In the genomic region with DNA sequence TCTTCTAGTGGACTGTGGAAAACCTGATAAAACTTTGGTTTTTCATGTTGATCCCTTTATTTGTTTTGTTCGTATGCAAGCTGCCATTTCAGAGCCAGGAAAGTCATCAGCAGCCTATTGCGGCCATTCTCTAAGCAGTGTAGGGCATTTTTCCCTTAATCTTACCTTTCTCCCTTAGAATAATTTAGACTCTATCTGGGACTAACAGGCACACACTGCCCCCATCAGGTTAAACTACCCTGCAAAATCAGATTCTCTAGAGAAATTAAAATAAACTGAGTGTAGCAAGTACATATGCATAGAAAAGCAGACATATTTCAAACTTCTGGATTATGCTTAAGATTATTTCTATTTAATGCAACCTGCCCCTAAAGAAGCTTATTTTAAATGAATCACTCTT, we compare ENCODE assay signal across 8 cellular contexts.
DNase-seq lines count a peak whose midpoint lies in the region; ATAC-seq, FAIRE-seq and TF ChIP-seq lines count a peak whose summit lies in the region.

No MANE protein-coding gene starts in this region.

- no peak overlapping the region for H3K4me3 Mint-ChIP-seq in T-helper 17 cell

- H3K36me3 ChIP-seq in GM23248 (ENCODE audit: low read depth) (no peaks in the 10 kb centered on the region), endothelial cell of umbilical vein (ENCODE audit: control insufficient read depth in 2 of 2, extremely low read depth in 1 of 2, insufficient read depth in 2 of 2, low read length in 2 of 2) (no peaks in the 10 kb centered on the region), neuron (ENCODE audit: insufficient read depth, low read length) (no peaks in the 10 kb centered on the region)

- H3K79me2 ChIP-seq in GM23248 (ENCODE audit: insufficient read depth) = no peaks in the 10 kb centered on the region
- no peaks in the 10 kb centered on the region for H3K79me2 ChIP-seq in endothelial cell of umbilical vein (ENCODE audit: control insufficient read depth, insufficient read depth, low read length)

- no peak for ATAC-seq in activated naive CD4-positive, alpha-beta T cell treated with anti-CD3 and anti-CD28 coated beads, Interleukin-2, amount 50 U/mL, for 72 hours
- ATAC-seq in T-helper 17 cell = no peak

- dilution Hi-C loops in endothelial cell of umbilical vein (cut with MboI; ENCODE audit: extremely low pct_ligation_motif_present, low sequenced_read_pairs) = no loop called here

- no peak for TF ChIP-seq POLR2A in endothelial cell of umbilical vein (IDR thresholded peaks at IDR 0.05; ENCODE audit: low read depth, low read length)

- H3K4me2 ChIP-seq in GM23248 (ENCODE audit: unreplicated experiment) (peak overlapping the region; percentile 32), endothelial cell of umbilical vein (ENCODE audit: insufficient read depth, low read length) (peak overlapping the region; percentile 41)

- H3K27ac ChIP-seq in GM23248 = no peak overlapping the region
- H3K27ac ChIP-seq in endothelial cell of umbilical vein (ENCODE audit: insufficient read depth, low read depth, low read length) = no peak overlapping the region

- peak; percentile 55 for FAIRE-seq in endothelial cell of umbilical vein (lab: Jason Lieb, UNC)

- H3K9me3 ChIP-seq in GM23248 (ENCODE audit: low read depth) (no peaks in the 10 kb centered on the region), endothelial cell of umbilical vein (replicated peaks; ENCODE audit: control insufficient read depth, insufficient read depth, low read length) (no peaks in the 10 kb centered on the region), neuron (ENCODE audit: low read length) (no peaks in the 10 kb centered on the region), T-helper 17 cell (ENCODE audit: control insufficient read depth, low read length, poor library complexity, severe bottlenecking) (no peaks in the 10 kb centered on the region)

- BruUV-seq in endothelial cell of umbilical vein (replicated peaks; lab: Mats Ljungman, UMichigan) = no TSS peak

- H3K9me1 ChIP-seq in endothelial cell of umbilical vein (replicated peaks; ENCODE audit: control insufficient read depth, extremely low read depth, insufficient read depth, low read length) = no peaks in the 10 kb centered on the region

- H3K27me3 ChIP-seq in GM23248 (replicated peaks; ENCODE audit: insufficient read depth) = no peaks in the 10 kb centered on the region
- no peaks in the 10 kb centered on the region for H3K27me3 ChIP-seq in endothelial cell of umbilical vein (ENCODE audit: control insufficient read depth in 2 of 2, insufficient read depth in 2 of 2, low read length in 2 of 2)
- H3K27me3 ChIP-seq in neuron (ENCODE audit: insufficient read depth, low read length) = no peaks in the 10 kb centered on the region

- POLR2A ChIA-PET in endothelial cell of umbilical vein (lab: Charles Lee) = no interaction called here

- peak in 1 of 2 donors; percentile 38 for TF ChIP-seq CTCF in endothelial cell of umbilical vein (IDR thresholded peaks at IDR 0.05; ENCODE audit: extremely low read depth in 1 of 2, insufficient read depth in 1 of 2, low read depth in 1 of 2, low read length in 2 of 2)

- 20 to 21% methylated on average over 2 of the region's 2 CpGs for WGBS in GM23248 (ENCODE audit: low coverage in 1 of 2, low lambda C conversion rate in 2 of 2, missing lambda C conversion rate in 2 of 2), 2 experiments

- H3K9ac ChIP-seq in GM23248 (no peak overlapping the region), endothelial cell of umbilical vein (replicated peaks; ENCODE audit: extremely low read depth, insufficient read depth, low read length) (no peak overlapping the region)

- H3K4me1 ChIP-seq in GM23248 (ENCODE audit: insufficient read depth) (no peaks in the 10 kb centered on the region), endothelial cell of umbilical vein (ENCODE audit: control insufficient read depth, extremely low read depth, insufficient read depth, low read length) (peaks cover 3% of the 10 kb centered on the region), neuron (ENCODE audit: insufficient read depth, low read length) (peaks cover 7% of the 10 kb centered on the region)

- H3K4me3 ChIP-seq in GM23248 = peak overlapping the region; percentile 39
- H3K4me3 ChIP-seq in endothelial cell of umbilical vein (replicated peaks in 1 of 3; ENCODE audit: insufficient read depth in 1 of 3, low read depth in 1 of 3, low read length in 3 of 3) = peak overlapping the region in 2 of 3 experiments; percentile 19
- no peak overlapping the region for H3K4me3 ChIP-seq in neuron (ENCODE audit: low read length)

- H3K36me3 Mint-ChIP-seq in activated naive CD4-positive, alpha-beta T cell treated with anti-CD3 and anti-CD28 coated beads, Interleukin-2, amount 50 U/mL, for 72 hours = no peaks in the 10 kb centered on the region
- H3K36me3 Mint-ChIP-seq in T-helper 17 cell (ENCODE audit: low read depth) = no peaks in the 10 kb centered on the region

- CTCF ChIA-PET in endothelial cell of umbilical vein (lab: Charles Lee) = interaction anchor here (0.7 to 3.3 kb wide), 12 partner anchors 9 to 1360 kb away, joined by 3 to 43 read pairs (median 4); no protein-coding TSS in a partner anchor

- no peaks in the 10 kb centered on the region for H3K9me2 ChIP-seq in GM23248 (ENCODE audit: insufficient read depth)

- H3F3A ChIP-seq in GM23248 (ENCODE audit: insufficient read depth) = no peaks in the 10 kb centered on the region

- intact Hi-C loops in endothelial cell of umbilical vein (cut with micrococcal nuclease) = loop anchor here (1.0 to 5.0 kb wide), 3 partner anchors 119 to 638 kb away; no protein-coding TSS in a partner anchor

- DNase-seq in GM23248 (peak; percentile 30), NCI-H82 treated with DMSO at 0.1 percent for 48 hours (lab: John Stamatoyannopoulos, UW; ENCODE audit: unreplicated experiment) (peak; percentile 94), endothelial cell of umbilical vein (ENCODE audit: low read depth, low spot score) (peak; percentile 65), GDM1 (lab: John Stamatoyannopoulos, UW) (no peak), retina (no peak), T-helper 17 cell (no peak)
- DNase-seq in activated naive CD4-positive, alpha-beta T cell treated with anti-CD3 and anti-CD28 coated beads, Interleukin-2, amount 50 U/mL, for 72 hours (ENCODE audit: low spot score in 2 of 2) = no peak

- peaks cover 50% of the 10 kb centered on the region for H3K27me3 Mint-ChIP-seq in T-helper 17 cell

- H3K4me1 Mint-ChIP-seq in T-helper 17 cell = peaks cover 2% of the 10 kb centered on the region

- H2AFZ ChIP-seq in GM23248 (no peak overlapping the region; the same call in 1 of the 2 replicates), endothelial cell of umbilical vein (ENCODE audit: low read depth, low read length) (peak overlapping the region; percentile 21), neuron (ENCODE audit: low read depth, low read length) (peak overlapping the region; percentile 39)

- in situ Hi-C loops in GM23248 (cut with MboI) = no loop called here

- no peaks in the 10 kb centered on the region for H3K9me3 Mint-ChIP-seq in activated naive CD4-positive, alpha-beta T cell treated with anti-CD3 and anti-CD28 coated beads, Interleukin-2, amount 50 U/mL, for 72 hours

- no peaks in the 10 kb centered on the region for H4K20me1 ChIP-seq in GM23248 (ENCODE audit: insufficient read depth)
- no peaks in the 10 kb centered on the region for H4K20me1 ChIP-seq in endothelial cell of umbilical vein (replicated peaks; ENCODE audit: control insufficient read depth, extremely low read depth, insufficient read depth, low read length)

- no peak overlapping the region for H3K27ac Mint-ChIP-seq in activated naive CD4-positive, alpha-beta T cell treated with anti-CD3 and anti-CD28 coated beads, Interleukin-2, amount 50 U/mL, for 72 hours
- no peak overlapping the region for H3K27ac Mint-ChIP-seq in T-helper 17 cell

TF ChIP-seq in endothelial cell of umbilical vein, 7 proteins besides CTCF, POLR2A, EP300 and RAD21:
- TF ChIP-seq FOS (IDR thresholded peaks at IDR 0.05; ENCODE audit: borderline replicate concordance, insufficient read depth, low read length) (no peak), EZH2 (IDR thresholded peaks at IDR 0.05; ENCODE audit: borderline replicate concordance, low read depth, low read length, severe bottlenecking) (no peak), JUN (IDR thresholded peaks at IDR 0.05; ENCODE audit: borderline replicate concordance, insufficient read depth, insufficient read length, low read depth) (no peak), GATA2 (IDR thresholded peaks at IDR 0.05; ENCODE audit: insufficient read depth, insufficient read length, low read depth, low read length) (no peak), MYC (IDR thresholded peaks at IDR 0.05; ENCODE audit: low read depth, low read length) (no peak), POLR2AphosphoS5 (IDR thresholded peaks at IDR 0.05; ENCODE audit: insufficient read depth, low read depth, low read length) (no peak)
- TF ChIP-seq, protein P1, sequence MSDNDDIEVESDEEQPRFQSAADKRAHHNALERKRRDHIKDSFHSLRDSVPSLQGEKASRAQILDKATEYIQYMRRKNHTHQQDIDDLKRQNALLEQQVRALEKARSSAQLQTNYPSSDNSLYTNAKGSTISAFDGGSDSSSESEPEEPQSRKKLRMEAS (IDR thresholded peaks at IDR 0.05; ENCODE audit: insufficient read depth, insufficient read length) = no peak

Comparison
In these comparisons a context has a peak if more than half of its experiments do, and no peak if none do; other contexts are left out.
1. DNase-seq: peak in GM23248 (single experiment), NCI-H82 treated with DMSO at 0.1 percent for 48 hours (single experiment) and endothelial cell of umbilical vein (single experiment); none in GDM1 (single experiment), activated naive CD4-positive, alpha-beta T cell treated with anti-CD3 and anti-CD28 coated beads, Interleukin-2, amount 50 U/mL, for 72 hours (0 of 2), retina (single experiment) and T-helper 17 cell (0 of 3).